ENCODE assay signal across 8 cellular contexts in genomic region chr19:39969681-39970423, GRCh38. TPM values are rescaled to one million over a fixed set of nuclear protein-coding genes. Genes with fewer than 3 reads are reported as not detected.
DNase-seq lines count a peak whose midpoint lies in the region; ATAC-seq, FAIRE-seq and TF ChIP-seq lines count a peak whose summit lies in the region.

No MANE protein-coding gene starts in this region.

- peaks cover 20% of the 10 kb centered on the region in 2 donors for H3K36me3 ChIP-seq in kidney (ENCODE audit: control insufficient read depth in 1 of 2, insufficient read depth in 2 of 2, low read length in 2 of 2)
- H3K36me3 ChIP-seq in suprapubic skin, result peaks cover 19% of the 10 kb centered on the region

- H3K36me3 Mint-ChIP-seq in activated naive CD8-positive, alpha-beta T cell, result peaks cover 19% of the 10 kb centered on the region

- H3K9ac ChIP-seq in kidney (ENCODE audit: low read length in 2 of 2), result peak overlapping the region; percentile 83 to 92

- DNase-seq in activated CD4-positive, alpha-beta T cell treated with anti-CD3 and anti-CD28 coated beads for 48 hours, result peak; percentile 31
- DNase-seq in activated CD4-positive, alpha-beta T cell treated with anti-CD3 and anti-CD28 coated beads, Interleukin-2, amount 50 U/mL, for 4 hours, result no peak
- no peak for DNase-seq in kidney
- DNase-seq in suprapubic skin (ENCODE audit: low spot score in 2 of 2), result no peak
- DNase-seq in RPMI8226, result no peak
- DNase-seq in superior temporal gyrus (ENCODE audit: extremely low spot score), result no peak

- WGBS in suprapubic skin, result 68% methylated on average over 13 of the region's 13 CpGs

- H3K4me1 ChIP-seq in kidney (ENCODE audit: control insufficient read depth in 1 of 2, insufficient read depth in 1 of 2, low read depth in 1 of 2, low read length in 2 of 2) (peaks cover 11% of the 10 kb centered on the region in 2 donors), suprapubic skin (peaks cover 23% of the 10 kb centered on the region)

- peak overlapping the region; percentile 100 for H3K4me3 Mint-ChIP-seq in activated naive CD8-positive, alpha-beta T cell

- H3K4me3 ChIP-seq in kidney (ENCODE audit: low read length in 2 of 2), result peak overlapping the region; percentile 86 to 88
- H3K4me3 ChIP-seq in suprapubic skin, result peak overlapping the region; percentile 91

- H3K27ac Mint-ChIP-seq in activated naive CD8-positive, alpha-beta T cell, result peak overlapping the region; percentile 99

- no peak for ATAC-seq in HG03521 (IDR thresholded peaks at IDR 0.05; ENCODE audit: unreplicated experiment)

- H3K27me3 Mint-ChIP-seq in activated naive CD8-positive, alpha-beta T cell, result no peaks in the 10 kb centered on the region

- intact Hi-C loops in kidney (cut with DNase I), result no loop called here

- peaks cover 60% of the 10 kb centered on the region for H3K4me1 Mint-ChIP-seq in activated naive CD8-positive, alpha-beta T cell (ENCODE audit: low read depth)

- no peak for TF ChIP-seq CTCF in kidney (IDR thresholded peaks at IDR 0.05; ENCODE audit: borderline replicate concordance, extremely low read depth, insufficient read depth)
- TF ChIP-seq CTCF in suprapubic skin (IDR thresholded peaks at IDR 0.05), result no peak

- TF ChIP-seq POLR2A in suprapubic skin (IDR thresholded peaks at IDR 0.05), result no peak

- no peak for FAIRE-seq in kidney (lab: Jason Lieb, UNC)

- TF ChIP-seq EP300 in suprapubic skin (IDR thresholded peaks at IDR 0.05), result no peak

- no peaks in the 10 kb centered on the region for H3K9me3 Mint-ChIP-seq in activated naive CD8-positive, alpha-beta T cell (ENCODE audit: low read depth)

- H3K27me3 ChIP-seq in suprapubic skin, result no peaks in the 10 kb centered on the region

- no peaks in the 10 kb centered on the region for H3K9me3 ChIP-seq in kidney (ENCODE audit: control insufficient read depth in 1 of 2, low read length in 2 of 2)
- H3K9me3 ChIP-seq in suprapubic skin, result no peaks in the 10 kb centered on the region

- H3K27ac ChIP-seq in kidney (ENCODE audit: low read depth in 2 of 2, low read length in 2 of 2) (peak overlapping the region; percentile 90 to 92), suprapubic skin (peak overlapping the region; percentile 89)

RNA-seq across cellular contexts. Expression of gene PSMC4, which starts 1.1 kb away (rescaled TPM):
- total RNA-seq in kidney, result 84.7 TPM
- 113 TPM for polyA plus RNA-seq in kidney (ENCODE audit: insufficient read depth, low read depth, low replicate concordance)
- 100 to 1,000 TPM in 2 of 4 donors, 10 to 100 TPM in 2; 53.8 to 109 (median 95.9) TPM for total RNA-seq in suprapubic skin

RNA-seq across cellular contexts. Expression of gene ZNF546, which starts 27.0 kb away (rescaled TPM):
- 7.3 TPM for total RNA-seq in kidney
- 3.4 TPM for polyA plus RNA-seq in kidney (ENCODE audit: insufficient read depth, low read depth, low replicate concordance)
- 1 to 10 TPM in 2 of 4 donors, under 1 TPM in 2; 0.72 to 6.2 (median 1.5) TPM for total RNA-seq in suprapubic skin

RNA-seq across cellular contexts. Expression of gene FCGBP, which starts 35.4 kb away (rescaled TPM):
- total RNA-seq in kidney, result 51.7 TPM
- polyA plus RNA-seq in kidney (ENCODE audit: insufficient read depth, low read depth, low replicate concordance), result 7.6 TPM
- total RNA-seq in suprapubic skin, result 100 to 1,000 TPM; 114 to 314 (median 246) TPM
